8 cellular contexts compared by ENCODE assay signal in the genomic region with DNA sequence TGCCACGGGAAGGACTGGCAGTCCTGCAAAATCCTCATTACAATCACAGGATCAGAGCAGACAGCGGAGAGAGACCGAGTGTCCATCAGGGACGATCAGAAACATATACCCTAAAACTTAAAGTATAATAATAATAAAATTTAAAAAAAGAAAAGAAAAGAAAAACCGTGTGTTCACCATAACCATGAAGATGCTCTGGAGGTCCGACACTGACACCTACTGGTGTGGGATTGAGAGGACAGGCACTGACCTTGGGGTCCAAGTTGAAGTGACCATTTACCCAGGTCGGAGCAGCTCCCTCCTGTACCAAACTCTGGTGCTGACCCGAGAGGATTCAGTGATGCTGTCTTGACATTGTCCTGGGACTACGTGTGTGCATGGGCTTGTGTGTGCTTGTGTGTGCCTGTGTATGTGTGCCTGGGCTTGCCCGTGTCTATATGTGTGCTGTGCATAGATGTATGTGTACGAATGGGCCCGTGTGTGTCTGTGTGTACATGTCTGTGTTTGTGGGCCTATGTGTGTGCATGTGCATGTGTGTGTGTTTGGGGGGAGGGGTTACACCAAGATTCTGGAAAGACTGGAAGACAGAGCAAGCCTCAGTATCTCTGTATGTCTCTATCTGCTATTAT. TPM values are rescaled to one million over a fixed set of nuclear protein-coding genes. Genes with fewer than 3 reads are reported as not detected.
DNase-seq lines count a peak whose midpoint lies in the region; ATAC-seq and TF ChIP-seq lines count a peak whose summit lies in the region.

No MANE protein-coding gene starts in this region.

- TF ChIP-seq CTCF in HFFc6 (IDR thresholded peaks at IDR 0.05) (peak; percentile 70), fibroblast of mammary gland (conservative IDR thresholded peaks at IDR 0.05; ENCODE audit: control insufficient read depth, insufficient read depth, low read depth, low read length) (peak; percentile 78), progenitor cell of endocrine pancreas (IDR thresholded peaks at IDR 0.05; ENCODE audit: unreplicated experiment) (peak; percentile 81)

- peaks cover 21% of the 10 kb centered on the region for H3K9me3 Mint-ChIP-seq in HFFc6
- no peaks in the 10 kb centered on the region for H3K9me3 Mint-ChIP-seq in progenitor cell of endocrine pancreas (ENCODE audit: low read depth)

- H3K27me3 Mint-ChIP-seq in HFFc6 (ENCODE audit: insufficient read depth) (peaks cover 6% of the 10 kb centered on the region), progenitor cell of endocrine pancreas (peaks cover 41% of the 10 kb centered on the region)

- ATAC-seq in GM21360 (IDR thresholded peaks at IDR 0.05; ENCODE audit: unreplicated experiment) = no peak

- H3K4me1 Mint-ChIP-seq in HFFc6 (ENCODE audit: low read depth) (peaks cover 9% of the 10 kb centered on the region; the same call in 1 of the 2 replicates), progenitor cell of endocrine pancreas (ENCODE audit: low read depth) (no peaks in the 10 kb centered on the region)

- H3K4me3 Mint-ChIP-seq in HFFc6 = no peak overlapping the region
- H3K4me3 Mint-ChIP-seq in progenitor cell of endocrine pancreas (ENCODE audit: low read depth) = no peak overlapping the region

- H3K4me3 ChIP-seq in fibroblast of mammary gland (ENCODE audit: control insufficient read depth, low read depth, low read length) = no peak overlapping the region

- H3K36me3 Mint-ChIP-seq in HFFc6 (ENCODE audit: low read depth) = no peaks in the 10 kb centered on the region
- no peaks in the 10 kb centered on the region for H3K36me3 Mint-ChIP-seq in progenitor cell of endocrine pancreas (ENCODE audit: insufficient read depth)

- DNase-seq in NCI-H526 (lab: John Stamatoyannopoulos, UW) = peak; percentile 9 to 50
- no peak for DNase-seq in NCI-H526 treated with DMSO at 0.1 percent for 48 hours (lab: John Stamatoyannopoulos, UW)
- no peak for DNase-seq in HFFc6
- DNase-seq in SW480 (ENCODE audit: low spot score) = peak; percentile 45
- DNase-seq in fibroblast of mammary gland (ENCODE audit: low read depth) = peak; percentile 64
- peak; percentile 41 for DNase-seq in progenitor cell of endocrine pancreas (ENCODE audit: low spot score, unreplicated experiment)
- DNase-seq in cerebellar nuclear complex (lab: John Stamatoyannopoulos, UW) = no peak

- H3K27ac Mint-ChIP-seq in HFFc6 = no peak overlapping the region
- H3K27ac Mint-ChIP-seq in progenitor cell of endocrine pancreas = no peak overlapping the region

RNA-seq across cellular contexts. Expression of a gene that starts 10.0 kb away (rescaled TPM):
- total RNA-seq in HFFc6 (2021; fragmentation: NEBNext Ultra II Directional; extraction: Animal tissue kit (Norgen Biotek cat#: 25700)) = not detected
- not detected in 2 replicates for total RNA-seq in progenitor cell of endocrine pancreas

RNA-seq across cellular contexts. Expression of a gene that starts 21.5 kb away (rescaled TPM):
- total RNA-seq in HFFc6 (2021; fragmentation: NEBNext Ultra II Directional; extraction: Animal tissue kit (Norgen Biotek cat#: 25700)) = not detected
- total RNA-seq in progenitor cell of endocrine pancreas = not detected in 2 replicates

RNA-seq across cellular contexts. Expression of a gene that starts 34.7 kb away (rescaled TPM):
- not detected for total RNA-seq in HFFc6 (2021; fragmentation: NEBNext Ultra II Directional; extraction: Animal tissue kit (Norgen Biotek cat#: 25700))
- total RNA-seq in progenitor cell of endocrine pancreas = not detected in 2 replicates

RNA-seq across cellular contexts. Expression of a gene that starts 56.1 kb away (rescaled TPM):
- total RNA-seq in HFFc6 (2021; fragmentation: NEBNext Ultra II Directional; extraction: Animal tissue kit (Norgen Biotek cat#: 25700)) = not detected
- not detected in 2 replicates for total RNA-seq in progenitor cell of endocrine pancreas

Comparison
In these comparisons a context has a peak if more than half of its experiments do, and no peak if none do; other contexts are left out.
1. DNase-seq: peak in NCI-H526 (2 of 2), SW480 (single experiment), fibroblast of mammary gland (single experiment) and progenitor cell of endocrine pancreas (single experiment); none in NCI-H526 treated with DMSO at 0.1 percent for 48 hours (single experiment), HFFc6 (single experiment) and cerebellar nuclear complex (0 of 2).
2. Peak in every context shown above with its lines, with median percentiles within 50 percentile points of each other: CTCF ChIP-seq.